18 cellular contexts compared by ENCODE assay signal in the genomic region with DNA sequence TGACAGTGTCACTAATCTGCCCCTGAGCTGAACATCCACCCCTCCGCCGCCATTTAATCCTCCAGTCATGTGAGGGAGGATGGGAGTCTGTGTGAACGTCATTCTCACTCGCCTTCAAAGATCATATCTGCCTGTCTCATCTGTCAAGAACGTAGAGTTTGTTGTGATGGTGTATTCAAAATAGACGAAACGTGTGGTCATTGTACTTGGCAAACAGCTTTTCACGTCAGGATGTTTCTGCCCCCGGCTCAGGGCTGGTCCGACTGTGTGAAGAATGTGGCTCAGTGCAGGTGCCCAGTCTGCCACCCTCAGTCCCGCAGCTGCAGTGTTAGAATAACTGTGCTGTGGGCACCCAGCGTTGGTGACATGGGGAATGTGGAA.
DNase-seq lines count a peak whose midpoint lies in the region; ATAC-seq and TF ChIP-seq lines count a peak whose summit lies in the region.
"Had no signal": no experiment of that assay in that cellular context is flagged by ENCODE, and none has a peak within 500 bp of the region (broad histone marks: within the 10 kb centered on the region; RNA-seq: fewer than 3 reads in every experiment).

No MANE protein-coding gene starts in this region.

- ATAC-seq in GM21619 (IDR thresholded peaks at IDR 0.05; ENCODE audit: unreplicated experiment) (no peak), HG03521 (IDR thresholded peaks at IDR 0.05; ENCODE audit: unreplicated experiment) (no peak)
- ATAC-seq: naive thymus-derived CD8-positive, alpha-beta T cell; Panc1 had no signal

- TF ChIP-seq CTCF in coronary artery (IDR thresholded peaks at IDR 0.05), result no peak
- no peak for TF ChIP-seq CTCF in osteoblast (IDR thresholded peaks at IDR 0.05; ENCODE audit: extremely low read depth, low read depth, low read length)

- H3K79me2 ChIP-seq in osteoblast (ENCODE audit: insufficient read depth, low read length), result no peaks in the 10 kb centered on the region

- H2AFZ ChIP-seq in osteoblast (ENCODE audit: low read length), result no peak overlapping the region

- no peaks in the 10 kb centered on the region for H3K9me3 ChIP-seq in osteoblast (ENCODE audit: low read depth, low read length)
- H3K9me3 ChIP-seq: ascending aorta, colonic mucosa had no signal

- no peaks in the 10 kb centered on the region for H4K20me1 ChIP-seq in osteoblast (ENCODE audit: insufficient read depth, low read length)

- peaks cover 5% of the 10 kb centered on the region for H3K4me1 ChIP-seq in osteoblast (ENCODE audit: insufficient read depth, low read length)
- H3K4me1 ChIP-seq: ascending aorta, colonic mucosa had no signal

- no peaks in the 10 kb centered on the region for H3K36me3 ChIP-seq in osteoblast (ENCODE audit: insufficient read depth, low read length)
- H3K36me3 ChIP-seq: ascending aorta, colonic mucosa had no signal

- no peaks in the 10 kb centered on the region for H3K27me3 ChIP-seq in osteoblast (ENCODE audit: insufficient read depth, low read length)
- H3K27me3 ChIP-seq: ascending aorta, colonic mucosa had no signal

- no peak overlapping the region for H3K27ac ChIP-seq in coronary artery
- no peak overlapping the region for H3K27ac ChIP-seq in osteoblast (ENCODE audit: low read depth, low read length)
- H3K27ac ChIP-seq: ascending aorta, colonic mucosa had no signal

- DNase-seq in AG08396 (ENCODE audit: low spot score), result peak; percentile 21
- peak; percentile 70 for DNase-seq in LHCN-M2 (ENCODE audit: low read depth)
- DNase-seq in coronary artery (ENCODE audit: low spot score), result peak; percentile 24
- no peak for DNase-seq in osteoblast (ENCODE audit: insufficient read length, low spot score, missing footprints)
- no peak for DNase-seq in stimulated activated naive CD4-positive, alpha-beta T cell treated with Interleukin-2 at 50 U/mL for 16 hours (lab: John Stamatoyannopoulos, UW)
- no peak for DNase-seq in hypothalamus (lab: John Stamatoyannopoulos, UW)
- DNase-seq: activated CD4-positive, alpha-beta T cell treated with anti-CD3 and anti-CD28 coated beads, Interleukin-2, amount 10 ng/mL, durations not matched to agents 24 days and 14 days; activated naive CD4-positive, alpha-beta T cell treated with anti-CD3 and anti-CD28 coated beads for 36 hours; colonic mucosa; foreskin melanocyte; naive thymus-derived CD8-positive, alpha-beta T cell; NCI-H1048; NCI-H2107 had no signal

- H3K4me3 ChIP-seq in coronary artery (no peak overlapping the region), osteoblast (ENCODE audit: insufficient read depth, low read length) (no peak overlapping the region)
- H3K4me3 ChIP-seq: ascending aorta, colonic mucosa, lung had no signal

- H3K4me2 ChIP-seq in osteoblast (ENCODE audit: insufficient read depth, low read length), result peak overlapping the region; percentile 18

Comparison
In these comparisons a context has a peak if more than half of its experiments do, and no peak if none do; other contexts are left out.
1. DNase-seq: peak in AG08396 (single experiment), LHCN-M2 (single experiment) and coronary artery (single experiment); none in osteoblast (single experiment), stimulated activated naive CD4-positive, alpha-beta T cell treated with Interleukin-2 at 50 U/mL for 16 hours (single experiment) and hypothalamus (0 of 51).